In the genomic region with DNA sequence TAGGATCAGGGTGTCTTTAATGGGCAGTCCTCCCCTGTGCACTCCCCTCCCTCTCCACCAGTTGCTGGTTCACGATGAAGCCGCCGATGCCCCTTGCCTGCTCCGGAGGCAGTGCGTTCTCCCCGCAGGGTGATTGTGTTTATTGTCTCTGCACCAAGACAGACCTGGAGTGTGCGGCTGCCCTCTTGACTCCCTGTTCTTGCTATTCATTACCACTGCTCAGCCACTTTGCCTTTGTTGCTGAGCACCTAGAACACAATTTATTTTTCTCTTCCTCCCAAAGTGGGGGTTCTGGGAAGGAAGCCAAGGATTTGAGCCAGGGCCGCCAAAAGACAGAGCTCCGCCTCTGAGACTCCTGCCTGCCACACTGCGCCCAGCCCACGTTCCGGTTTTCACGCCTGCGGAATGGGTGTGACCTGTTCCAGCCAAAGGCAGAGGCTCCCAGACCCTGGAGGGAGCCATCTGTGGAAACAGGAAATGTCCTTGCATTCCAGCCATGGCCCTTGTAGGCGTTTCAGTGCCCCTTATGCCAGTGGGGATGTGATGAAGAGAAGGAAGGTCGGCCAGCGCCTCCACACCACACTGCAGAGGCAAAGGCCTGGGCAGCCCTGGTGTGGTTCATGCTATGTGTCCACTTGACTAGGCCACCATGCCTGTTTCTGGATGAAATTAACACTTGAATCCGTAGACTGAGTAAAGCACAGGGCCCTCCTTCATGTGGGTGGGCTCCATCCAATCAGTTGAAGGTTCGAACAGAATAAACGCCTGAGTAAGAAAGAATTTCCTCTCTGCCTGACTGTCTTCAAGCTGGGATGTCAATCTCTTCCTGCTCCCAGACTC, we compare ENCODE assay signal across 9 cellular contexts.
DNase-seq lines count a peak whose midpoint lies in the region; ATAC-seq and TF ChIP-seq lines count a peak whose summit lies in the region.
"Had no signal": no experiment of that assay in that cellular context is flagged by ENCODE, and none has a peak within 500 bp of the region (broad histone marks: within the 10 kb centered on the region; RNA-seq: fewer than 3 reads in every experiment).

No MANE protein-coding gene starts in this region.

- no peak overlapping the region for H2AFZ ChIP-seq in GM23338

- peaks cover 3% of the 10 kb centered on the region; the same call in 1 of the 2 replicates for H3K9me2 ChIP-seq in GM23338 (ENCODE audit: insufficient read depth)

- no peak for TF ChIP-seq POLR2A in prostate gland (IDR thresholded peaks at IDR 0.05)

- in situ Hi-C loops in SK-MEL-5 (cut with HindIII; ENCODE audit: low pct_unique_long_range_greater_than_20kb, low sequenced_read_pairs) = no loop called here

- peaks cover 75% of the 10 kb centered on the region for H3K4me1 Mint-ChIP-seq in GM23338

- H3K36me3 ChIP-seq in GM23338 (ENCODE audit: insufficient read depth) (no peaks in the 10 kb centered on the region), prostate gland (no peaks in the 10 kb centered on the region)
- H3K36me3 ChIP-seq: ascending aorta had no signal

- intact Hi-C loops in cardiac septum (cut with DNase I) = loop anchor here (1.0 to 5.0 kb wide), 2 partner anchors 21 to 36 kb away; no protein-coding TSS in a partner anchor
- intact Hi-C loops in prostate gland (cut with DNase I) = no loop called here

- H3K27ac Mint-ChIP-seq in GM23338 = no peak overlapping the region

- H3K27me3 ChIP-seq in GM23338 (ENCODE audit: insufficient read depth) (no peaks in the 10 kb centered on the region), prostate gland (replicated peaks; ENCODE audit: insufficient read depth) (no peaks in the 10 kb centered on the region)
- H3K27me3 ChIP-seq: ascending aorta had no signal

- WGBS in prostate gland = 32% methylated on average over 20 of the region's 20 CpGs

- peaks cover 7% of the 10 kb centered on the region for H3F3A ChIP-seq in GM23338 (replicated peaks; ENCODE audit: low read depth)

- H3K4me3 Mint-ChIP-seq in GM23338 = no peak overlapping the region

- peak; percentile 37 for ATAC-seq in GM23338
- ATAC-seq in HG03439 (IDR thresholded peaks at IDR 0.05; ENCODE audit: unreplicated experiment) = no peak
- ATAC-seq in HG02981 (IDR thresholded peaks at IDR 0.05; ENCODE audit: unreplicated experiment) = no peak
- ATAC-seq in HG03521 (IDR thresholded peaks at IDR 0.05; ENCODE audit: unreplicated experiment) = no peak

- peaks cover 9% of the 10 kb centered on the region for H3K27me3 Mint-ChIP-seq in GM23338 (ENCODE audit: insufficient read depth, low read depth, poor library complexity)

- TF ChIP-seq CTCF in GM23338 (conservative IDR thresholded peaks at IDR 0.05; ENCODE audit: low read depth in 2 of 2) = no peak
- no peak for TF ChIP-seq CTCF in prostate gland (IDR thresholded peaks at IDR 0.05)

- no peaks in the 10 kb centered on the region; the same call in 1 of the 2 replicates for H3K79me2 ChIP-seq in GM23338 (replicated peaks; ENCODE audit: insufficient read depth)

- no peaks in the 10 kb centered on the region for H3K9me3 Mint-ChIP-seq in GM23338

- no peaks in the 10 kb centered on the region for H4K20me1 ChIP-seq in GM23338 (replicated peaks; ENCODE audit: insufficient read depth)

- H3K9me3 ChIP-seq in prostate gland = no peaks in the 10 kb centered on the region
- H3K9me3 ChIP-seq: ascending aorta had no signal

- no peak overlapping the region for H3K4me2 ChIP-seq in GM23338

- H3K36me3 Mint-ChIP-seq in GM23338 (ENCODE audit: low read depth) = no peaks in the 10 kb centered on the region

- H3K4me3 ChIP-seq in GM23338 (no peak overlapping the region), prostate gland (no peak overlapping the region)

- peak; percentile 64 for DNase-seq in GM23338 (ENCODE audit: low spot score)
- peak; percentile 38 for DNase-seq in SK-MEL-5 (ENCODE audit: low read depth, low spot score)
- DNase-seq in cardiac septum (ENCODE audit: low spot score) = peak; percentile 91
- DNase-seq in prostate gland (ENCODE audit: low spot score) = no peak
- no peak for DNase-seq in SW 1271 (lab: John Stamatoyannopoulos, UW)

- H3K4me1 ChIP-seq in GM23338 (ENCODE audit: insufficient read depth) = peaks cover 65% of the 10 kb centered on the region
- peaks cover 6% of the 10 kb centered on the region for H3K4me1 ChIP-seq in prostate gland (replicated peaks)

- H3K27ac ChIP-seq in GM23338 (ENCODE audit: low read depth) (no peak overlapping the region), prostate gland (peak overlapping the region; percentile 51 to 71)

TF ChIP-seq in GM23338, 12 proteins besides CTCF, POLR2A, EP300 and RAD21:
- TF ChIP-seq JUNB (IDR thresholded peaks at IDR 0.05; ENCODE audit: unreplicated experiment) (no peak), ZNF331 (CRISPR knock-in tag; IDR thresholded peaks at IDR 0.05; ENCODE audit: low read depth) (no peak), POLR2AphosphoS5 (IDR thresholded peaks at IDR 0.05; ENCODE audit: low read depth) (no peak), NANOG (IDR thresholded peaks at IDR 0.05; ENCODE audit: borderline replicate concordance) (no peak), STAT1 (IDR thresholded peaks at IDR 0.05; ENCODE audit: unreplicated experiment) (no peak)
- TF ChIP-seq, protein P1, sequence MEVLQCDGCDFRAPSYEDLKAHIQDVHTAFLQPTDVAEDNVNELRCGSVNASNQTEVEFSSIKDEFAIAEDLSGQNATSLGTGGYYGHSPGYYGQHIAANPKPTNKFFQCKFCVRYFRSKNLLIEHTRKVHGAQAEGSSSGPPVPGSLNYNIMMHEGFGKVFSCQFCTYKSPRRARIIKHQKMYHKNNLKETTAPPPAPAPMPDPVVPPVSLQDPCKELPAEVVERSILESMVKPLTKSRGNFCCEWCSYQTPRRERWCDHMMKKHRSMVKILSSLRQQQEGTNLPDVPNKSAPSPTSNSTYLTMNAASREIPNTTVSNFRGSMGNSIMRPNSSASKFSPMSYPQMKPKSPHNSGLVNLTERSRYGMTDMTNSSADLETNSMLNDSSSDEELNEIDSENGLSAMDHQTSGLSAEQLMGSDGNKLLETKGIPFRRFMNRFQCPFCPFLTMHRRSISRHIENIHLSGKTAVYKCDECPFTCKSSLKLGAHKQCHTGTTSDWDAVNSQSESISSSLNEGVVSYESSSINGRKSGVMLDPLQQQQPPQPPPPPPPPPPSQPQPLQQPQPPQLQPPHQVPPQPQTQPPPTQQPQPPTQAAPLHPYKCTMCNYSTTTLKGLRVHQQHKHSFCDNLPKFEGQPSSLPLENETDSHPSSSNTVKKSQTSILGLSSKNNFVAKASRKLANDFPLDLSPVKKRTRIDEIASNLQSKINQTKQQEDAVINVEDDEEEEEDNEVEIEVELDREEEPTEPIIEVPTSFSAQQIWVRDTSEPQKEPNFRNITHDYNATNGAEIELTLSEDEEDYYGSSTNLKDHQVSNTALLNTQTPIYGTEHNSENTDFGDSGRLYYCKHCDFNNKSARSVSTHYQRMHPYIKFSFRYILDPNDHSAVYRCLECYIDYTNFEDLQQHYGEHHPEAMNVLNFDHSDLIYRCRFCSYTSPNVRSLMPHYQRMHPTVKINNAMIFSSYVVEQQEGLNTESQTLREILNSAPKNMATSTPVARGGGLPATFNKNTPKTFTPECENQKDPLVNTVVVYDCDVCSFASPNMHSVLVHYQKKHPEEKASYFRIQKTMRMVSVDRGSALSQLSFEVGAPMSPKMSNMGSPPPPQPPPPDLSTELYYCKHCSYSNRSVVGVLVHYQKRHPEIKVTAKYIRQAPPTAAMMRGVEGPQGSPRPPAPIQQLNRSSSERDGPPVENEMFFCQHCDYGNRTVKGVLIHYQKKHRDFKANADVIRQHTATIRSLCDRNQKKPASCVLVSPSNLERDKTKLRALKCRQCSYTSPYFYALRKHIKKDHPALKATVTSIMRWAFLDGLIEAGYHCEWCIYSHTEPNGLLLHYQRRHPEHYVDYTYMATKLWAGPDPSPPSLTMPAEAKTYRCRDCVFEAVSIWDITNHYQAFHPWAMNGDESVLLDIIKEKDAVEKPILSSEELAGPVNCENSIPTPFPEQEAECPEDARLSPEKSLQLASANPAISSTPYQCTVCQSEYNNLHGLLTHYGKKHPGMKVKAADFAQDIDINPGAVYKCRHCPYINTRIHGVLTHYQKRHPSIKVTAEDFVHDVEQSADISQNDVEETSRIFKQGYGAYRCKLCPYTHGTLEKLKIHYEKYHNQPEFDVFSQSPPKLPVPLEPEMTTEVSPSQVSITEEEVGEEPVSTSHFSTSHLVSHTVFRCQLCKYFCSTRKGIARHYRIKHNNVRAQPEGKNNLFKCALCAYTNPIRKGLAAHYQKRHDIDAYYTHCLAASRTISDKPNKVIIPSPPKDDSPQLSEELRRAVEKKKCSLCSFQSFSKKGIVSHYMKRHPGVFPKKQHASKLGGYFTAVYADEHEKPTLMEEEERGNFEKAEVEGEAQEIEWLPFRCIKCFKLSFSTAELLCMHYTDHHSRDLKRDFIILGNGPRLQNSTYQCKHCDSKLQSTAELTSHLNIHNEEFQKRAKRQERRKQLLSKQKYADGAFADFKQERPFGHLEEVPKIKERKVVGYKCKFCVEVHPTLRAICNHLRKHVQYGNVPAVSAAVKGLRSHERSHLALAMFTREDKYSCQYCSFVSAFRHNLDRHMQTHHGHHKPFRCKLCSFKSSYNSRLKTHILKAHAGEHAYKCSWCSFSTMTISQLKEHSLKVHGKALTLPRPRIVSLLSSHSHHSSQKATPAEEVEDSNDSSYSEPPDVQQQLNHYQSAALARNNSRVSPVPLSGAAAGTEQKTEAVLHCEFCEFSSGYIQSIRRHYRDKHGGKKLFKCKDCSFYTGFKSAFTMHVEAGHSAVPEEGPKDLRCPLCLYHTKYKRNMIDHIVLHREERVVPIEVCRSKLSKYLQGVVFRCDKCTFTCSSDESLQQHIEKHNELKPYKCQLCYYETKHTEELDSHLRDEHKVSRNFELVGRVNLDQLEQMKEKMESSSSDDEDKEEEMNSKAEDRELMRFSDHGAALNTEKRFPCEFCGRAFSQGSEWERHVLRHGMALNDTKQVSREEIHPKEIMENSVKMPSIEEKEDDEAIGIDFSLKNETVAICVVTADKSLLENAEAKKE (CRISPR knock-in tag; IDR thresholded peaks at IDR 0.05) = no peak
- TF ChIP-seq, protein P2, sequence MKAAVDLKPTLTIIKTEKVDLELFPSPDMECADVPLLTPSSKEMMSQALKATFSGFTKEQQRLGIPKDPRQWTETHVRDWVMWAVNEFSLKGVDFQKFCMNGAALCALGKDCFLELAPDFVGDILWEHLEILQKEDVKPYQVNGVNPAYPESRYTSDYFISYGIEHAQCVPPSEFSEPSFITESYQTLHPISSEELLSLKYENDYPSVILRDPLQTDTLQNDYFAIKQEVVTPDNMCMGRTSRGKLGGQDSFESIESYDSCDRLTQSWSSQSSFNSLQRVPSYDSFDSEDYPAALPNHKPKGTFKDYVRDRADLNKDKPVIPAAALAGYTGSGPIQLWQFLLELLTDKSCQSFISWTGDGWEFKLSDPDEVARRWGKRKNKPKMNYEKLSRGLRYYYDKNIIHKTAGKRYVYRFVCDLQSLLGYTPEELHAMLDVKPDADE (IDR thresholded peaks at IDR 0.05) = no peak

Comparison
In these comparisons a context has a peak if more than half of its experiments do, and no peak if none do; other contexts are left out.
1. DNase-seq: peak in GM23338 (single experiment), SK-MEL-5 (single experiment) and cardiac septum (single experiment); none in prostate gland (single experiment) and SW 1271 (0 of 2).